In the genomic region with DNA sequence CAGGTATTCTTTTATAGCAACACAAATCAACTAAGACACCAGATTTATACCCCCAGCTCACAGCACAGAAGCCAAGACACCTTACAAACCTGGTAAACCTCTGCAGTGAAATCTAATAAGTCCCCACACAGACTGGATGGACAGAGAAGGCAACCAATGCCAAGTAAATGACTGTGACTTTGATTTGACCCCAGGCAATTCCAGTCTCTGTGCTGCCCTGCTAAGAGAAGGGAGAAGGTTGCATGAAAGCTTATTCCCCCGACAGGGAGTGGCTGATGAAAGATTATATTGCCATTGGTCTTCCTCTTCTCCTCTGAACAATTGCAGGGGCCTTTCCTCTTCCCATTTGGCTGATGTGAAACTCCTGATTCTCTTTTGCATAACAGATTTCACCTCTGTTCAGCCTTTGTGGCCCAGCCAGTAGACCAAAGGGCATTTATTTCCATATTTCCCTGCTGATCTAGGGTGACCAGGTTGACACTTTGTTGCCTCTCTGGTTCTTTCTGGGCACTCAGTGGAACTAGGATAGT, we compare ENCODE assay signal across 21 cellular contexts.
"Had no signal": no experiment of that assay in that cellular context is flagged by ENCODE, and none has a peak within 500 bp of the region (broad histone marks: within the 10 kb centered on the region; RNA-seq: fewer than 3 reads in every experiment).

No MANE protein-coding gene starts in this region.

- H3K36me3 ChIP-seq: cardiac muscle cell, Peyer's patch had no signal

- H3K27ac ChIP-seq: cardiac muscle cell, Peyer's patch, RWPE1 had no signal

- DNase-seq: activated CD4-positive, alpha-beta memory T cell treated with anti-CD3 and anti-CD28 coated beads for 36 hours; activated CD4-positive, alpha-beta T cell treated with anti-CD3 and anti-CD28 coated beads for 48 hours; activated CD4-positive, CD25-positive, alpha-beta regulatory T cell treated with anti-CD3 and anti-CD28 coated beads, Interleukin-2, amount 50 U/mL, for 72 hours; activated CD8-positive, alpha-beta memory T cell treated with anti-CD3 and anti-CD28 coated beads for 24 hours; activated effector memory CD4-positive, alpha-beta T cell treated with anti-CD3 and anti-CD28 coated beads, Interleukin-2, amount 50 U/mL, for 16 hours; activated naive CD4-positive, alpha-beta T cell treated with Interleukin-2 at 50 U/mL for 16 hours; activated T-cell treated with anti-CD3 and anti-CD28 coated beads, Interleukin-2, amount 50 U/mL, for 4 hours; amygdala; KG1; NCI-H1092; NCI-H1417; NCI-H2029; NCI-H2107; NCI-H2171 treated with DMSO at 0.1 percent for 48 hours; NCI-H226; NCI-H69; Peyer's patch; SHP77 had no signal

- H3K9me3 ChIP-seq: Peyer's patch had no signal

- H3K4me3 ChIP-seq: cardiac muscle cell, Peyer's patch had no signal

- ATAC-seq: activated T-cell treated with anti-CD3 and anti-CD28 coated beads, Interleukin-2, amount 50 U/mL, for 4 hours; WTC11 had no signal

- H3K27me3 ChIP-seq: Peyer's patch had no signal
